ENCODE assay signal across 17 cellular contexts in genomic region chr21:44462834-44463200, GRCh38. TPM values are rescaled to one million over a fixed set of nuclear protein-coding genes. Genes with fewer than 3 reads are reported as not detected.
DNase-seq lines count a peak whose midpoint lies in the region; ATAC-seq, FAIRE-seq and TF ChIP-seq lines count a peak whose summit lies in the region.
"Had no signal": no experiment of that assay in that cellular context is flagged by ENCODE, and none has a peak within 500 bp of the region (broad histone marks: within the 10 kb centered on the region; RNA-seq: fewer than 3 reads in every experiment).

No MANE protein-coding gene starts in this region.

- POLR2A ChIA-PET in K562 (lab: Yijun Ruan, JAX) (no interaction called here), HepG2 (lab: Yijun Ruan, JAX) (interaction anchor here (1.5 kb wide), 1 partner anchor 20 kb away, joined by 3 read pairs; no protein-coding TSS in a partner anchor)

- H3K9me3 ChIP-seq in K562 (replicated peaks; ENCODE audit: control insufficient read depth, insufficient read depth, low read depth, low read length) (no peaks in the 10 kb centered on the region), HepG2 (ENCODE audit: low read length) (no peaks in the 10 kb centered on the region)
- H3K9me3 ChIP-seq: BLaER1 had no signal

- TF ChIP-seq RAD21 in K562 (CRISPR knock-in tag; conservative IDR thresholded peaks at IDR 0.05 in 1 of 2, IDR thresholded peaks at IDR 0.05 in 1 of 2) (no peak), HepG2 (CRISPR knock-in tag; IDR thresholded peaks at IDR 0.05) (no peak)

- H3K4me2 ChIP-seq in K562 (ENCODE audit: insufficient read depth, low read length) (no peak overlapping the region), HepG2 (ENCODE audit: low read depth, low read length) (no peak overlapping the region)
- H3K4me2 ChIP-seq: BLaER1 had no signal

- CTCF ChIA-PET in K562 (lab: Yijun Ruan, JAX; ENCODE audit: low intra/inter-chr PET ratio) (no interaction called here), HepG2 (lab: Yijun Ruan, JAX; ENCODE audit: low intra/inter-chr PET ratio, low total read pairs) (no interaction called here)

- in situ Hi-C loops in K562 (cut with MboI), result no loop called here
- in situ Hi-C loops in HepG2 (cut with HindIII; ENCODE audit: extremely low pct_ligation_motif_present, low pct_unique_long_range_greater_than_20kb), result no loop called here

- FAIRE-seq in K562 (lab: Jason Lieb, UNC) (no peak), HepG2 (lab: Jason Lieb, UNC) (no peak)
- FAIRE-seq: GM12878 had no signal

- H3K36me3 ChIP-seq in K562 (ENCODE audit: control insufficient read depth, insufficient read depth, low read length) (no peaks in the 10 kb centered on the region), HepG2 (replicated peaks in 1 of 2; ENCODE audit: control insufficient read depth in 1 of 2, insufficient read depth in 2 of 2, low read length in 2 of 2) (no peaks in the 10 kb centered on the region; a peak in 1 of 5 replicates)
- H3K36me3 ChIP-seq: BLaER1 had no signal

- H3K27ac ChIP-seq in K562 (ENCODE audit: extremely low read depth, low read depth, low read length) (no peak overlapping the region), HepG2 (ENCODE audit: extremely low read length, insufficient read depth, low read length) (no peak overlapping the region)
- H3K27ac ChIP-seq: 22Rv1, BLaER1 had no signal

- TF ChIP-seq POLR2A in K562 (conservative IDR thresholded peaks at IDR 0.05) (no peak), HepG2 (IDR thresholded peaks at IDR 0.05; ENCODE audit: insufficient read depth in 1 of 2, low read depth in 2 of 2, low read length in 2 of 2) (no peak)

- H3K4me3 ChIP-seq in K562, result no peak overlapping the region
- no peak overlapping the region for H3K4me3 ChIP-seq in HepG2 (replicated peaks in 1 of 3; ENCODE audit: insufficient read depth in 1 of 3, low read depth in 2 of 3, low read length in 3 of 3)
- H3K4me3 ChIP-seq: BLaER1, GM12878 had no signal

- H3K9ac ChIP-seq in K562 (ENCODE audit: insufficient read depth in 1 of 2, low read depth in 2 of 2, low read length in 2 of 2) (no peak overlapping the region; a peak in 1 of 4 replicates), HepG2 (ENCODE audit: insufficient read depth, low read depth, low read length) (no peak overlapping the region)
- H3K9ac ChIP-seq: BLaER1 had no signal

- H2AFZ ChIP-seq in K562 (ENCODE audit: low read depth, low read length), result no peak overlapping the region
- no peak overlapping the region for H2AFZ ChIP-seq in HepG2 (ENCODE audit: low read length)

- TF ChIP-seq EP300 in K562 (IDR thresholded peaks at IDR 0.05; ENCODE audit: low read length) (no peak), HepG2 (IDR thresholded peaks at IDR 0.05; ENCODE audit: low read depth in 2 of 2, low read length in 2 of 2) (no peak), HepG2 (CRISPR knock-in tag; IDR thresholded peaks at IDR 0.05; ENCODE audit: borderline replicate concordance) (no peak)

- H3K79me2 ChIP-seq in K562 (ENCODE audit: control insufficient read depth, insufficient read depth, low read length) (no peaks in the 10 kb centered on the region), HepG2 (ENCODE audit: insufficient read depth, low read length) (peaks cover 8% of the 10 kb centered on the region)

- H4K20me1 ChIP-seq in K562 (replicated peaks; ENCODE audit: control insufficient read depth, insufficient read depth, low read length) (peaks cover 7% of the 10 kb centered on the region; the same call in 1 of the 2 replicates), HepG2 (ENCODE audit: insufficient read depth, low read length) (no peaks in the 10 kb centered on the region)
- H4K20me1 ChIP-seq: BLaER1 had no signal

- 0% methylated on average over 11 of the region's 11 CpGs for WGBS in K562 (ENCODE audit: insufficient coverage, low coverage, missing lambda C conversion rate)
- WGBS in HepG2 (ENCODE audit: low lambda C conversion rate), result 91% methylated on average over 11 of the region's 11 CpGs

- intact Hi-C loops in K562 (cut with micrococcal nuclease), result no loop called here
- intact Hi-C loops in HepG2 (cut with micrococcal nuclease; ENCODE audit: unreplicated experiment), result no loop called here
- intact Hi-C loops in sciatic nerve (cut with DNase I), result no loop called here

- H3K9me1 ChIP-seq in K562 (ENCODE audit: control insufficient read depth, insufficient read depth, low read length), result no peaks in the 10 kb centered on the region

- ATAC-seq in K562, result no peak
- ATAC-seq in HepG2, result no peak
- ATAC-seq in sciatic nerve, result no peak
- ATAC-seq: GM12878 had no signal

- TF ChIP-seq CTCF in K562 (IDR thresholded peaks at IDR 0.05 in 2 of 3, conservative IDR thresholded peaks at IDR 0.05 in 1 of 3; ENCODE audit: insufficient read depth in 2 of 3, low read depth in 1 of 3, low read length in 3 of 3) (no peak), HepG2 (CRISPR knock-in tag; IDR thresholded peaks at IDR 0.05) (no peak)

- H3K4me1 ChIP-seq in K562 (replicated peaks in 1 of 2; ENCODE audit: control insufficient read depth in 2 of 2, insufficient read depth in 2 of 2, low read length in 2 of 2), result peaks cover 0 to 21% of the 10 kb centered on the region in 2 experiments; a peak in 1 of 5 replicates
- peaks cover 48% of the 10 kb centered on the region for H3K4me1 ChIP-seq in HepG2 (ENCODE audit: insufficient read depth, low read length)

- H3K27me3 ChIP-seq in K562 (ENCODE audit: control insufficient read depth in 2 of 2, insufficient read depth in 2 of 2, low read length in 2 of 2) (peaks cover 28 to 96% of the 10 kb centered on the region in 2 experiments), HepG2 (ENCODE audit: control insufficient read depth in 1 of 2, insufficient read depth in 2 of 2, low read length in 2 of 2) (no peaks in the 10 kb centered on the region)
- H3K27me3 ChIP-seq: BLaER1 had no signal

- DNase-seq in activated effector memory CD4-positive, alpha-beta T cell treated with anti-CD3 and anti-CD28 coated beads, Interleukin-2, amount 50 U/mL, for 16 hours, result peak; percentile 27
- no peak for DNase-seq in activated effector memory CD4-positive, alpha-beta T cell treated with Interleukin-2 at 50 U/mL for 16 hours
- DNase-seq in K562 (ENCODE audit: extremely low read depth in 1 of 4, low spot score in 3 of 4), result no peak
- DNase-seq in HepG2 (ENCODE audit: low spot score), result no peak
- peak; percentile 41 for DNase-seq in sciatic nerve (ENCODE audit: low spot score)
- no peak for DNase-seq in H4 (ENCODE audit: low spot score)
- no peak for DNase-seq in NCI-H524 treated with DMSO at 0.1 percent for 48 hours (lab: John Stamatoyannopoulos, UW)
- DNase-seq in GM03348 (ENCODE audit: low spot score), result no peak
- DNase-seq: AML-193, Calu3, DMS 273 treated with DMSO at 0.1 percent for 48 hours, H9, HFFc6 had no signal

- BruUV-seq in K562 (replicated peaks; lab: Mats Ljungman, UMichigan) (no TSS peak), HepG2 (replicated peaks; lab: Mats Ljungman, UMichigan) (no TSS peak)

TF ChIP-seq in K562, 482 proteins besides CTCF, POLR2A, EP300 and RAD21 (continues in another document):
- no peak for TF ChIP-seq PML (IDR thresholded peaks at IDR 0.05; ENCODE audit: low read length)

RNA-seq across cellular contexts. Expression of gene LRRC3, which starts 7.5 kb away (rescaled TPM):
- total RNA-seq in K562 (2011; cell fraction: chromatin; rRNA removed; ENCODE audit: low replicate concordance), result 0.07 and 0.25 TPM in 2 replicates
- total RNA-seq in K562 (2011; cell fraction: nucleolus; rRNA removed), result 0.17 and 0.26 TPM in 2 replicates
- total RNA-seq in K562 (2011; cell fraction: nucleoplasm; rRNA removed), result 0.07 and 0.15 TPM in 2 replicates
- total RNA-seq in K562 (2014; rRNA removed) (not detected in 2 replicates), K562 (2014; rRNA removed; fragmentation: Illumina TruSeq; extraction: Trizol) (not detected in 2 replicates), K562 (2015; rRNA removed; fragmentation: Illumina TruSeq; extraction: Trizol) (not detected in 2 replicates), K562 (2021) (0.04 TPM in 2 replicates), HepG2 (2016; rRNA removed; fragmentation: Illumina TruSeq; extraction: Trizol) (3.9 and 4.8 TPM in 2 replicates), sciatic nerve (6.8 TPM)
- polyA plus RNA-seq in K562 (2011; rRNA removed) (0.03 and 0.04 TPM in 2 replicates), K562 (2014; fragmentation: Illumina TruSeq; extraction: Trizol) (not detected in 2 replicates), K562 (2014; fragmentation: Nextera tagmentation; extraction: Ambion mirVana) (not detected), K562 (2014; rRNA removed) (0.03 TPM in 1 of 2 replicates, not detected in the other), HepG2 (2011; rRNA removed) (16.5 and 24.3 TPM in 2 replicates)
- 0.04 and 0.07 TPM in 2 replicates for polyA plus RNA-seq in K562 (2011; cell fraction: cytosol; rRNA removed)
- 0.03 and 0.04 TPM in 2 replicates for polyA plus RNA-seq in K562 (2011; cell fraction: nucleus; rRNA removed)
- 0.03 and 0.04 TPM in 2 replicates for polyA plus RNA-seq in K562 (2012)
- 0.07 TPM in 1 of 2 replicates, not detected in the other for polyA minus RNA-seq in K562 (2011; rRNA and poly(A)+ RNA removed)
- polyA minus RNA-seq in K562 (2011; cell fraction: cytosol; rRNA and poly(A)+ RNA removed), result not detected in 2 replicates
- under 0.01 and 0.13 TPM in 2 replicates for polyA minus RNA-seq in K562 (2011; cell fraction: nucleus; rRNA and poly(A)+ RNA removed)
- total RNA-seq in HepG2 (2016; cell fraction: cytosol; rRNA removed; fragmentation: Illumina TruSeq; extraction: Trizol; ENCODE audit: low read depth), result 0.97 and 1.1 TPM in 2 replicates
- 3.1 and 4.8 TPM in 2 replicates for total RNA-seq in HepG2 (2016; cell fraction: insoluble cytoplasmic fraction; rRNA removed; fragmentation: Illumina TruSeq; extraction: Trizol)
- total RNA-seq in HepG2 (2016; cell fraction: membrane; rRNA removed; fragmentation: Illumina TruSeq; extraction: Trizol), result 3.5 and 4.4 TPM in 2 replicates
- total RNA-seq in HepG2 (2016; cell fraction: nucleus; rRNA removed; fragmentation: Illumina TruSeq; extraction: Trizol), result 5.2 and 5.7 TPM in 2 replicates
- 17.5 and 19.8 TPM in 2 replicates for polyA plus RNA-seq in HepG2 (2011; cell fraction: cytosol; rRNA removed)
- polyA plus RNA-seq in HepG2 (2011; cell fraction: nucleus; rRNA removed), result 25.9 and 31.8 TPM in 2 replicates
- polyA plus RNA-seq in HepG2 (2012), result 24.1 and 27.1 TPM in 2 replicates
- polyA plus RNA-seq in HepG2 (2016; cell fraction: cytosol; fragmentation: Illumina TruSeq; extraction: Trizol; ENCODE audit: low read depth), result 0.99 and 1.3 TPM in 2 replicates
- 4.4 and 5.5 TPM in 2 replicates for polyA plus RNA-seq in HepG2 (2016; cell fraction: insoluble cytoplasmic fraction; fragmentation: Illumina TruSeq; extraction: Trizol; ENCODE audit: low read depth)
- polyA plus RNA-seq in HepG2 (2016; cell fraction: membrane; fragmentation: Illumina TruSeq; extraction: Trizol; ENCODE audit: low read depth), result 2.9 and 3.4 TPM in 2 replicates
- polyA plus RNA-seq in HepG2 (2016; cell fraction: nucleus; fragmentation: Illumina TruSeq; extraction: Trizol; ENCODE audit: insufficient read depth, low read depth), result 10.0 TPM in 2 replicates
- polyA minus RNA-seq in HepG2 (2011; rRNA and poly(A)+ RNA removed; ENCODE audit: low replicate concordance), result 3.8 and 34.5 TPM in 2 replicates
- polyA minus RNA-seq in HepG2 (2011; cell fraction: cytosol; rRNA and poly(A)+ RNA removed), result 16.0 and 20.9 TPM in 2 replicates
- 10.4 and 13.4 TPM in 2 replicates for polyA minus RNA-seq in HepG2 (2011; cell fraction: nucleus; rRNA and poly(A)+ RNA removed)
- 0.37 and 0.52 TPM in 2 replicates for total RNA-seq in H4 (2014; rRNA removed; shearing (Covaris generic))
- total RNA-seq: HFFc6, HT1080 had no signal

Comparison
In these comparisons a context has a peak if more than half of its experiments do, and no peak if none do; other contexts are left out.
1. DNase-seq: peak in activated effector memory CD4-positive, alpha-beta T cell treated with anti-CD3 and anti-CD28 coated beads, Interleukin-2, amount 50 U/mL, for 16 hours (single experiment) and sciatic nerve (single experiment); none in activated effector memory CD4-positive, alpha-beta T cell treated with Interleukin-2 at 50 U/mL for 16 hours (single experiment), K562 (0 of 4), HepG2 (single experiment), H4 (single experiment), NCI-H524 treated with DMSO at 0.1 percent for 48 hours (single experiment) and GM03348 (single experiment).